In genomic region chr14:22887260-22887989, GRCh38 we compare ENCODE assay signal across 6 cellular contexts. TPM values are rescaled to one million over a fixed set of nuclear protein-coding genes. Genes with fewer than 3 reads are reported as not detected.
A peak's percentile ranks its signal among the peaks of the same experiment; 100 is the strongest.
DNase-seq lines count a peak whose midpoint lies in the region; ATAC-seq and TF ChIP-seq lines count a peak whose summit lies in the region.

No MANE protein-coding gene starts in this region.

- no peak for TF ChIP-seq CTCF in thoracic aorta (IDR thresholded peaks at IDR 0.05)

- no peaks in the 10 kb centered on the region for H3K36me3 ChIP-seq in thoracic aorta

- no peaks in the 10 kb centered on the region for H3K9me3 ChIP-seq in thoracic aorta

- H3K27ac ChIP-seq in thoracic aorta: peak overlapping the region; percentile 18 to 38

- ATAC-seq in GM21367 (IDR thresholded peaks at IDR 0.05; ENCODE audit: unreplicated experiment) (peak; percentile 1), thoracic aorta (ENCODE audit: insufficient number of reproducible peaks, low FRiP score, low read depth) (peak; percentile 50)

- H3K27me3 ChIP-seq in thoracic aorta (replicated peaks; ENCODE audit: insufficient read depth): no peaks in the 10 kb centered on the region

- peak overlapping the region; percentile 73 for H3K4me3 ChIP-seq in thoracic aorta

- DNase-seq in AG08395 (ENCODE audit: low spot score) (peak; percentile 51), NCI-H1048 (lab: John Stamatoyannopoulos, UW) (peak; percentile 28), iPS DF 19.7 (ENCODE audit: low read depth, low spot score) (peak; percentile 93), thoracic aorta (ENCODE audit: low spot score) (no peak)
- DNase-seq in activated CD4-positive, alpha-beta T cell treated with anti-CD3 and anti-CD28 coated beads, Interleukin-2, amount 50 U/mL, for 1 hour: peak; percentile 32

- peaks cover 4 to 20% of the 10 kb centered on the region in 2 donors for H3K4me1 ChIP-seq in thoracic aorta (ENCODE audit: control insufficient read depth in 1 of 2, low read depth in 2 of 2)

RNA-seq across cellular contexts. Expression of gene REM2, which starts 4.4 kb away (rescaled TPM):
- under 1 TPM in 1 of 2 donors, not detected in 1; 0.28 TPM for total RNA-seq in thoracic aorta

RNA-seq across cellular contexts. Expression of gene LRP10, which starts 15.9 kb away (rescaled TPM):
- total RNA-seq in thoracic aorta: 100 to 1,000 TPM; 158 to 209 TPM

RNA-seq across cellular contexts. Expression of gene RBM23, which starts 31.5 kb away (rescaled TPM):
- total RNA-seq in thoracic aorta: 100 to 1,000 TPM in 1 of 2 donors, 10 to 100 TPM in 1; 75.9 to 731 TPM

RNA-seq across cellular contexts. Expression of gene PRMT5, which starts 41.8 kb away (rescaled TPM):
- total RNA-seq in thoracic aorta: 10 to 100 TPM; 27.8 to 30.5 TPM

RNA-seq across cellular contexts. Expression of gene MMP14, which starts 51.0 kb away (rescaled TPM):
- 100 to 1,000 TPM; 160 to 182 TPM for total RNA-seq in thoracic aorta
